In genomic region chr3:51994530-51994929, GRCh38 we compare ENCODE assay signal across 1 cellular context.
TF ChIP-seq lines count a peak whose summit lies in the region.

No MANE protein-coding gene starts in this region.

TF ChIP-seq in endothelial cell of umbilical vein, 7 proteins besides CTCF, POLR2A, EP300 and RAD21:
- TF ChIP-seq, protein P1, sequence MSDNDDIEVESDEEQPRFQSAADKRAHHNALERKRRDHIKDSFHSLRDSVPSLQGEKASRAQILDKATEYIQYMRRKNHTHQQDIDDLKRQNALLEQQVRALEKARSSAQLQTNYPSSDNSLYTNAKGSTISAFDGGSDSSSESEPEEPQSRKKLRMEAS (IDR thresholded peaks at IDR 0.05; ENCODE audit: insufficient read depth, insufficient read length) = no peak
- TF ChIP-seq MYC (IDR thresholded peaks at IDR 0.05; ENCODE audit: low read depth, low read length) (no peak), FOS (IDR thresholded peaks at IDR 0.05; ENCODE audit: borderline replicate concordance, insufficient read depth, low read length) (no peak), GATA2 (IDR thresholded peaks at IDR 0.05; ENCODE audit: insufficient read depth, insufficient read length, low read depth, low read length) (no peak), JUN (IDR thresholded peaks at IDR 0.05; ENCODE audit: borderline replicate concordance, insufficient read depth, insufficient read length, low read depth) (no peak), EZH2 (IDR thresholded peaks at IDR 0.05; ENCODE audit: borderline replicate concordance, low read depth, low read length, severe bottlenecking) (no peak), POLR2AphosphoS5 (IDR thresholded peaks at IDR 0.05; ENCODE audit: insufficient read depth, low read depth, low read length) (no peak)
